ENCODE assay signal across 16 cellular contexts in genomic region chr22:19503869-19504268, GRCh38. TPM values are rescaled to one million over a fixed set of nuclear protein-coding genes. Genes with fewer than 3 reads are reported as not detected.
A peak's percentile ranks its signal among the peaks of the same experiment; 100 is the strongest.
DNase-seq lines count a peak whose midpoint lies in the region; TF ChIP-seq lines count a peak whose summit lies in the region.
"Had no signal": no experiment of that assay in that cellular context is flagged by ENCODE, and none has a peak within 500 bp of the region (broad histone marks: within the 10 kb centered on the region; RNA-seq: fewer than 3 reads in every experiment).

No MANE protein-coding gene starts in this region.

- peaks cover 52% of the 10 kb centered on the region for H3K36me3 Mint-ChIP-seq in activated T-helper 2 cell treated with anti-CD3 and anti-CD28 coated beads, Interferon-gamma antibody, Interleukin-2, Interleukin-4, amounts not matched to agents 10 μg/mL and 5 μg/mL and 100 μg/mL, durations not matched to agents 14 hours and 24 hours and 36 hours (ENCODE audit: low read depth)

- no peaks in the 10 kb centered on the region for H3K27me3 Mint-ChIP-seq in activated T-helper 2 cell treated with anti-CD3 and anti-CD28 coated beads, Interferon-gamma antibody, Interleukin-2, Interleukin-4, amounts not matched to agents 10 μg/mL and 5 μg/mL and 100 μg/mL, durations not matched to agents 14 hours and 24 hours and 36 hours (ENCODE audit: low read depth)

- H3K4me1 ChIP-seq in HAP-1: no peaks in the 10 kb centered on the region
- H3K4me1 ChIP-seq: body of pancreas, Caco-2, left ventricle myocardium inferior, psoas muscle had no signal

- H3K9me3 ChIP-seq in HAP-1: no peaks in the 10 kb centered on the region
- H3K9me3 ChIP-seq: body of pancreas, Caco-2, left ventricle myocardium inferior, psoas muscle had no signal

- no peaks in the 10 kb centered on the region for H3K9me3 Mint-ChIP-seq in activated T-helper 2 cell treated with anti-CD3 and anti-CD28 coated beads, Interferon-gamma antibody, Interleukin-2, Interleukin-4, amounts not matched to agents 10 μg/mL and 5 μg/mL and 100 μg/mL, durations not matched to agents 14 hours and 24 hours and 36 hours
- H3K9me3 Mint-ChIP-seq: activated T-helper 1 cell treated with anti-CD3 and anti-CD28 coated beads, Interleukin-12 subunit alpha, Interleukin-12 subunit beta, Interleukin-2, Interleukin-4 antibody, amounts not matched to agents 30 ng/mL and 10 ng/mL and 1 ng/mL, durations not matched to agents 14 hours and 24 hours and 36 hours had no signal

- in situ Hi-C loops in HAP-1 (cut with MboI; ENCODE audit: low sequenced_read_pairs): loop anchor here (25.0 kb wide), 1 partner anchor 92 kb away; no protein-coding TSS in a partner anchor

- H3K4me3 ChIP-seq in dorsolateral prefrontal cortex (no peak overlapping the region), HAP-1 (no peak overlapping the region)
- H3K4me3 ChIP-seq: body of pancreas, left ventricle myocardium inferior, psoas muscle had no signal

- H3K36me3 ChIP-seq in HAP-1 (replicated peaks): peaks cover 55% of the 10 kb centered on the region
- H3K36me3 ChIP-seq: left ventricle myocardium inferior had no signal

- H3K27ac Mint-ChIP-seq in activated T-helper 2 cell treated with anti-CD3 and anti-CD28 coated beads, Interferon-gamma antibody, Interleukin-2, Interleukin-4, amounts not matched to agents 10 μg/mL and 5 μg/mL and 100 μg/mL, durations not matched to agents 14 hours and 24 hours and 36 hours: peak overlapping the region; percentile 4
- H3K27ac Mint-ChIP-seq: activated T-helper 1 cell treated with anti-CD3 and anti-CD28 coated beads, Interleukin-12 subunit alpha, Interleukin-12 subunit beta, Interleukin-2, Interleukin-4 antibody, amounts not matched to agents 30 ng/mL and 10 ng/mL and 1 ng/mL, durations not matched to agents 14 hours and 24 hours and 36 hours had no signal

- H3K27ac ChIP-seq in dorsolateral prefrontal cortex: no peak overlapping the region
- H3K27ac ChIP-seq: body of pancreas, left ventricle myocardium inferior, psoas muscle had no signal

- peaks cover 14% of the 10 kb centered on the region for H3K4me1 Mint-ChIP-seq in activated T-helper 2 cell treated with anti-CD3 and anti-CD28 coated beads, Interferon-gamma antibody, Interleukin-2, Interleukin-4, amounts not matched to agents 10 μg/mL and 5 μg/mL and 100 μg/mL, durations not matched to agents 14 hours and 24 hours and 36 hours (ENCODE audit: low read depth)

- no peak for TF ChIP-seq CTCF in dorsolateral prefrontal cortex (IDR thresholded peaks at IDR 0.05 in 54 of 56, conservative IDR thresholded peaks at IDR 0.05 in 2 of 56; ENCODE audit: low read depth in 1 of 56, partially characterized antibody in 56 of 56)

- intact Hi-C loops in activated T-helper 2 cell treated with anti-CD3 and anti-CD28 coated beads, Interferon-gamma antibody, Interleukin-2, Interleukin-4, amounts not matched to agents 10 μg/mL and 5 μg/mL and 100 μg/mL, durations not matched to agents 14 hours and 24 hours and 36 hours (cut with micrococcal nuclease): no loop called here
- intact Hi-C loops in dorsolateral prefrontal cortex (cut with DNase I): no loop called here

- no peak overlapping the region for H3K4me3 Mint-ChIP-seq in activated T-helper 2 cell treated with anti-CD3 and anti-CD28 coated beads, Interferon-gamma antibody, Interleukin-2, Interleukin-4, amounts not matched to agents 10 μg/mL and 5 μg/mL and 100 μg/mL, durations not matched to agents 14 hours and 24 hours and 36 hours (ENCODE audit: low read depth)
- H3K4me3 Mint-ChIP-seq: activated T-helper 1 cell treated with anti-CD3 and anti-CD28 coated beads, Interleukin-12 subunit alpha, Interleukin-12 subunit beta, Interleukin-2, Interleukin-4 antibody, amounts not matched to agents 30 ng/mL and 10 ng/mL and 1 ng/mL, durations not matched to agents 14 hours and 24 hours and 36 hours had no signal

- H3K27me3 ChIP-seq in dorsolateral prefrontal cortex: no peaks in the 10 kb centered on the region
- no peaks in the 10 kb centered on the region for H3K27me3 ChIP-seq in HAP-1 (ENCODE audit: low read depth)
- H3K27me3 ChIP-seq: body of pancreas had no signal

- DNase-seq in activated effector memory CD4-positive, alpha-beta T cell treated with anti-CD3 and anti-CD28 coated beads, Interleukin-2, amount 50 U/mL, for 16 hours: peak; percentile 49
- no peak for DNase-seq in activated effector memory CD4-positive, alpha-beta T cell treated with Interleukin-2 at 50 U/mL for 16 hours
- no peak for DNase-seq in activated T-helper 2 cell treated with anti-CD3 and anti-CD28 coated beads, Interferon-gamma antibody, Interleukin-2, Interleukin-4, amounts not matched to agents 10 μg/mL and 5 μg/mL and 100 μg/mL, durations not matched to agents 14 hours and 24 hours and 36 hours (ENCODE audit: low spot score)
- peak; percentile 29 for DNase-seq in stimulated activated CD8-positive, alpha-beta memory T cell treated with anti-CD3 and anti-CD28 coated beads, Interleukin-4, amount 100 ng/mL, for 48 hours
- DNase-seq in dorsolateral prefrontal cortex (no peak), HAP-1 (ENCODE audit: low spot score in 2 of 2) (no peak)
- DNase-seq: body of pancreas; effector CD4-positive, alpha-beta T cell; left ventricle myocardium inferior; NCI-H2081 treated with DMSO at 0.1 percent for 48 hours; NCI-H774; psoas muscle; stimulated activated CD4-positive, alpha-beta T cell treated with anti-CD3 and anti-CD28 coated beads, Interleukin-12 subunit alpha, Interleukin-12 subunit beta, amount 100 ng/mL, for 4 hours had no signal

RNA-seq across cellular contexts. Expression of gene CLDN5, which starts 20.3 kb away (rescaled TPM):
- 1.2 and 1.5 TPM in 2 replicates for total RNA-seq in activated T-helper 2 cell treated with anti-CD3 and anti-CD28 coated beads, Interferon-gamma antibody, Interleukin-2, Interleukin-4, amounts not matched to agents 10 μg/mL and 5 μg/mL and 100 μg/mL, durations not matched to agents 14 hours and 24 hours and 36 hours
- 100 to 1,000 TPM in 26 of 120 experiments, 10 to 100 TPM in 94; 31.2 to 203 (median 75.1) TPM for total RNA-seq in dorsolateral prefrontal cortex
- total RNA-seq: Caco-2, RPMI7951 had no signal

RNA-seq across cellular contexts. Expression of gene CDC45, which starts 24.1 kb away (rescaled TPM):
- 101 and 108 TPM in 2 replicates for total RNA-seq in activated T-helper 2 cell treated with anti-CD3 and anti-CD28 coated beads, Interferon-gamma antibody, Interleukin-2, Interleukin-4, amounts not matched to agents 10 μg/mL and 5 μg/mL and 100 μg/mL, durations not matched to agents 14 hours and 24 hours and 36 hours
- 1 to 10 TPM in 17 of 120 experiments, under 1 TPM in 22, not detected in 81; 0.28 to 1.9 (median 0.81) TPM for total RNA-seq in dorsolateral prefrontal cortex
- total RNA-seq: body of pancreas had no signal

RNA-seq across cellular contexts. Expression of gene UFD1, which starts 24.9 kb away (rescaled TPM):
- total RNA-seq in activated T-helper 2 cell treated with anti-CD3 and anti-CD28 coated beads, Interferon-gamma antibody, Interleukin-2, Interleukin-4, amounts not matched to agents 10 μg/mL and 5 μg/mL and 100 μg/mL, durations not matched to agents 14 hours and 24 hours and 36 hours: 103 and 110 TPM in 2 replicates
- total RNA-seq in dorsolateral prefrontal cortex: 10 to 100 TPM; 26.9 to 61.3 (median 37.7) TPM

RNA-seq across cellular contexts. Expression of gene C22orf39, which starts 56.4 kb away (rescaled TPM):
- total RNA-seq in activated T-helper 2 cell treated with anti-CD3 and anti-CD28 coated beads, Interferon-gamma antibody, Interleukin-2, Interleukin-4, amounts not matched to agents 10 μg/mL and 5 μg/mL and 100 μg/mL, durations not matched to agents 14 hours and 24 hours and 36 hours: 26.2 and 26.9 TPM in 2 replicates
- 10 to 100 TPM; 37.4 to 76.4 (median 59.4) TPM for total RNA-seq in dorsolateral prefrontal cortex

Comparison
In these comparisons a context has a peak if more than half of its experiments do, and no peak if none do; other contexts are left out.
1. DNase-seq: peak in activated effector memory CD4-positive, alpha-beta T cell treated with anti-CD3 and anti-CD28 coated beads, Interleukin-2, amount 50 U/mL, for 16 hours (single experiment) and stimulated activated CD8-positive, alpha-beta memory T cell treated with anti-CD3 and anti-CD28 coated beads, Interleukin-4, amount 100 ng/mL, for 48 hours (single experiment); none in activated effector memory CD4-positive, alpha-beta T cell treated with Interleukin-2 at 50 U/mL for 16 hours (single experiment), activated T-helper 2 cell treated with anti-CD3 and anti-CD28 coated beads, Interferon-gamma antibody, Interleukin-2, Interleukin-4, amounts not matched to agents 10 μg/mL and 5 μg/mL and 100 μg/mL, durations not matched to agents 14 hours and 24 hours and 36 hours (single experiment), dorsolateral prefrontal cortex (0 of 10) and HAP-1 (0 of 2).
2. RNA of gene CLDN5, which starts 20.3 kb away (total RNA-seq): 31.2 to 203 TPM in dorsolateral prefrontal cortex; 1.2 to 1.5 TPM in activated T-helper 2 cell treated with anti-CD3 and anti-CD28 coated beads, Interferon-gamma antibody, Interleukin-2, Interleukin-4, amounts not matched to agents 10 μg/mL and 5 μg/mL and 100 μg/mL, durations not matched to agents 14 hours and 24 hours and 36 hours; every median in the first group is over 10 times any median in the second.
3. RNA of gene CDC45, which starts 24.1 kb away (total RNA-seq): 101 to 108 TPM in activated T-helper 2 cell treated with anti-CD3 and anti-CD28 coated beads, Interferon-gamma antibody, Interleukin-2, Interleukin-4, amounts not matched to agents 10 μg/mL and 5 μg/mL and 100 μg/mL, durations not matched to agents 14 hours and 24 hours and 36 hours; 0.28 to 1.9 TPM in dorsolateral prefrontal cortex; every median in the first group is over 10 times any median in the second.